ENCODE assay signal across 19 cellular contexts in the genomic region with DNA sequence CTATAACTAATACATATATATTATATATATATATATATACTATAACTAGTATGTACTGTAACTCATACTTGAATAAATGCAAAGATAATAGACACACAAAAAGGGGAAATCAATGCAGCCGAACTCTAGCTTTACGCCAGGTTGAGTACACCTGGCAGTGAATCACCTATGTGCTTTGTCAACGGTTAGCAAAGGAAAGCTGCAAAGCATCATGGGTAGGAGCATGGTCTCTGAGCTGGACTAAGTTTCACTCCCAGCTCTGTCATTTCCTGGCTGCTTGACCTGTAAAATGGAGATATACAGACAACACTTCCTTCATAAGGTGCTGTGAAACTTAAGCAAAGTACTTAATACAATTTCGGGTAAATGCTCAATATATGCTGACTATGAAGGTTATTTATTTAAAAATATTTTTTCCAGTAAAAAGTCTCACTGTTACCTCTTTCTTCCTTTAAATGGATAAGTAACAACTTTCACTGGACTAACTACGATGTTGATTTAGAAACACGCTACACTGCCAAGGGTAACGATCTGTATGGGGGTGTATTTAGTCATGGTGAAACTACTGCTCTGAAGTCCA.
"Had no signal": no experiment of that assay in that cellular context is flagged by ENCODE, and none has a peak within 500 bp of the region (broad histone marks: within the 10 kb centered on the region; RNA-seq: fewer than 3 reads in every experiment).

No MANE protein-coding gene starts in this region.

- H3K27me3 ChIP-seq: gastrocnemius medialis, left lung, spleen, thyroid gland, vagina had no signal

- H3K9me3 ChIP-seq: gastrocnemius medialis, prostate gland, thyroid gland, vagina had no signal

- H3K4me3 ChIP-seq: gastrocnemius medialis, left lung, prostate gland, skin epidermis, spleen, thyroid gland, vagina had no signal

- DNase-seq: cortex of kidney; effector memory CD8-positive, alpha-beta T cell; gastrocnemius medialis; head of caudate nucleus; kidney; left cardiac atrium; left lung; naive thymus-derived CD8-positive, alpha-beta T cell; nephron progenitor cell; nucleus accumbens; right cardiac atrium; spleen; stimulated activated CD4-positive, alpha-beta T cell treated with anti-CD3 and anti-CD28 coated beads, Interleukin-2, amount 100 ng/mL, for 48 hours; stimulated activated naive CD4-positive, alpha-beta T cell; stimulated activated naive CD8-positive, alpha-beta T cell treated with anti-CD3 and anti-CD28 coated beads, Interleukin-15, amount 100 ng/mL, for 72 hours; thyroid gland had no signal

- H3K4me1 ChIP-seq: left lung, spleen, thyroid gland, vagina had no signal

- H3K27ac ChIP-seq: left lung, prostate gland, skin epidermis, spleen, thyroid gland, vagina had no signal

- H3K36me3 ChIP-seq: prostate gland had no signal
